Comparison of ENCODE assay signal across 17 cellular contexts in the genomic region with DNA sequence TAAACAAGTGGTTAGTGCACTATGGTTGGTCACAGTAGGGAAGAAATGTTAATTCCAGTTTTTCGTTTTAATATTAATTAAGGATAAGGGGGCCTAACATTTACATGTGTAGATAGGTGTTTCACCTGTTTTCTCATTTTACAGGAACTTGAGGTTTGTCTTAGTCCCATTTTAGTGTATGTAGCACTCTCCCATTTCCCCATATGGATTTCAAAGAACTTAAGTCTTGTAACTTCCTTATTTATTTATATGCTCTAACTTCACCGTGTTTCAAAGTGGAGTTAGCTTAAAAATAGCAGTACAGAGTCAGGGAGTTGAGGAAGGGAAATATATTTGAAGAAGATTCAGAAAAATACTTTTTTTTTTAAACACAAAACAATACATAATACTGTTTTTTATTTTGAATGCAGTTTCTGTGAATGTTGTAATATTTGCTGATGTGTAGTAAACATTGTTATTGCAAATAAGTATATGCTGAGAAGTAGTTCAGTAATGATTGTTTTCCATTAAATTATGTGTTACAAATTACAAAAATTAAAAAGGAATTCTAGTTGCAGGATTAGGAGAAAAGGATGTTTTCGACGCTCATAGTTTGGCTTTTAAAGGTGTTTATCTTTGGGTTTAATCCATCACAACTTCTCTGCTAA. TPM values are rescaled to one million over a fixed set of nuclear protein-coding genes. Genes with fewer than 3 reads are reported as not detected.
A peak's percentile ranks its signal among the peaks of the same experiment; 100 is the strongest.
DNase-seq lines count a peak whose midpoint lies in the region; ATAC-seq, FAIRE-seq and TF ChIP-seq lines count a peak whose summit lies in the region.
"Had no signal": no experiment of that assay in that cellular context is flagged by ENCODE, and none has a peak within 500 bp of the region (broad histone marks: within the 10 kb centered on the region; RNA-seq: fewer than 3 reads in every experiment).

No MANE protein-coding gene starts in this region.

- no peak for ATAC-seq in activated naive CD4-positive, alpha-beta T cell treated with anti-CD3 and anti-CD28 coated beads, Interleukin-2, amount 50 U/mL, for 72 hours
- ATAC-seq in K562: no peak
- ATAC-seq in stimulated activated effector memory CD8-positive, alpha-beta T cell treated with anti-CD3 and anti-CD28 coated beads, Interleukin-12 subunit alpha, Interleukin-12 subunit beta, amount 100 ng/mL, for 72 hours: no peak
- ATAC-seq in HG03442 (IDR thresholded peaks at IDR 0.05; ENCODE audit: unreplicated experiment): no peak
- no peak for ATAC-seq in GM21367 (IDR thresholded peaks at IDR 0.05; ENCODE audit: unreplicated experiment)
- no peak for ATAC-seq in heart left ventricle

- 68% methylated on average over 4 of the region's 4 CpGs for WGBS in K562 (ENCODE audit: insufficient coverage, low coverage, missing lambda C conversion rate)
- WGBS in heart left ventricle, 4 donors: 61 to 71% (median 63%) methylated on average over 4 of the region's 4 CpGs

- intact Hi-C loops in K562 (cut with micrococcal nuclease) (loop anchor here (10.0 kb wide), 1 partner anchor 1752 kb away; a partner anchor contains a TSS), heart left ventricle (cut with DNase I) (loop anchor here in 3 of 10 donors (5.0 to 10.0 kb wide), 2 partner anchors 66 to 222 kb away; a partner anchor contains a TSS)

- H3K4me1 ChIP-seq in OCI-LY1 (ENCODE audit: insufficient read depth, low read length, severe bottlenecking) (peaks cover 58% of the 10 kb centered on the region), K562 (replicated peaks in 1 of 2; ENCODE audit: control insufficient read depth in 2 of 2, insufficient read depth in 2 of 2, low read length in 2 of 2) (peaks cover 21 to 24% of the 10 kb centered on the region in 2 experiments; a peak in 4 of 5 replicates), heart left ventricle (peaks cover 17 to 84% (median 76%) of the 10 kb centered on the region in 12 donors)

- no peak for DNase-seq in activated naive CD4-positive, alpha-beta T cell treated with anti-CD3 and anti-CD28 coated beads, Interleukin-2, amount 50 U/mL, for 72 hours (ENCODE audit: low spot score in 2 of 2)
- DNase-seq in K562 (ENCODE audit: extremely low read depth in 1 of 4, low spot score in 3 of 4): no peak
- no peak for DNase-seq in stimulated activated effector memory CD8-positive, alpha-beta T cell treated with anti-CD3 and anti-CD28 coated beads, Interleukin-12 subunit alpha, Interleukin-12 subunit beta, amount 100 ng/mL, for 72 hours (ENCODE audit: low spot score in 2 of 2)
- no peak for DNase-seq in heart left ventricle
- DNase-seq: ACHN; activated CD4-positive, alpha-beta T cell treated with anti-CD3 and anti-CD28 coated beads, Interleukin-2, amount 10 ng/mL, durations not matched to agents 24 days and 14 days; activated naive CD4-positive, alpha-beta T cell; hippocampal formation; NCI-H1105 treated with DMSO at 0.1 percent for 48 hours; NCI-H524 had no signal

- no peak overlapping the region for H3K27ac Mint-ChIP-seq in activated naive CD4-positive, alpha-beta T cell treated with anti-CD3 and anti-CD28 coated beads, Interleukin-2, amount 50 U/mL, for 24 hours
- H3K27ac Mint-ChIP-seq in activated naive CD4-positive, alpha-beta T cell treated with anti-CD3 and anti-CD28 coated beads, Interleukin-2, amount 50 U/mL, for 72 hours: peak overlapping the region in 1 of 2 donors; percentile 33
- H3K27ac Mint-ChIP-seq in stimulated activated effector memory CD8-positive, alpha-beta T cell treated with anti-CD3 and anti-CD28 coated beads, Interleukin-12 subunit alpha, Interleukin-12 subunit beta, amount 100 ng/mL, for 72 hours: peak overlapping the region; percentile 26

- H3K79me2 ChIP-seq in OCI-LY1 (ENCODE audit: insufficient read depth, low read length) (peaks cover 78% of the 10 kb centered on the region), K562 (ENCODE audit: control insufficient read depth, insufficient read depth, low read length) (peaks cover 86% of the 10 kb centered on the region)

- no peaks in the 10 kb centered on the region for H3K9me1 ChIP-seq in K562 (ENCODE audit: control insufficient read depth, insufficient read depth, low read length)

- H3K9me3 ChIP-seq in OCI-LY1 (ENCODE audit: low read length): no peaks in the 10 kb centered on the region
- no peaks in the 10 kb centered on the region for H3K9me3 ChIP-seq in K562 (replicated peaks; ENCODE audit: control insufficient read depth, insufficient read depth, low read depth, low read length)
- no peaks in the 10 kb centered on the region for H3K9me3 ChIP-seq in heart left ventricle
- H3K9me3 ChIP-seq: vagina had no signal

- H3K9me3 Mint-ChIP-seq in activated naive CD4-positive, alpha-beta T cell treated with anti-CD3 and anti-CD28 coated beads, Interleukin-2, amount 50 U/mL, for 24 hours: no peaks in the 10 kb centered on the region
- H3K9me3 Mint-ChIP-seq in activated naive CD4-positive, alpha-beta T cell treated with anti-CD3 and anti-CD28 coated beads, Interleukin-2, amount 50 U/mL, for 72 hours: no peaks in the 10 kb centered on the region
- H3K9me3 Mint-ChIP-seq in stimulated activated effector memory CD8-positive, alpha-beta T cell treated with anti-CD3 and anti-CD28 coated beads, Interleukin-12 subunit alpha, Interleukin-12 subunit beta, amount 100 ng/mL, for 72 hours: no peaks in the 10 kb centered on the region
- H3K9me3 Mint-ChIP-seq: activated CD4-positive, alpha-beta T cell treated with anti-CD3 and anti-CD28 coated beads, Interleukin-2, amount 10 ng/mL, durations not matched to agents 24 days and 14 days had no signal

- H4K20me1 ChIP-seq in OCI-LY1 (ENCODE audit: insufficient read depth, low read length) (no peaks in the 10 kb centered on the region), K562 (replicated peaks; ENCODE audit: control insufficient read depth, insufficient read depth, low read length) (peaks cover 12% of the 10 kb centered on the region; the same call in 1 of the 2 replicates)

- no peak for TF ChIP-seq CTCF in OCI-LY1 (IDR thresholded peaks at IDR 0.05; ENCODE audit: low read length)
- TF ChIP-seq CTCF in K562 (IDR thresholded peaks at IDR 0.05 in 2 of 3, conservative IDR thresholded peaks at IDR 0.05 in 1 of 3; ENCODE audit: insufficient read depth in 2 of 3, low read depth in 1 of 3, low read length in 3 of 3): no peak
- TF ChIP-seq CTCF in heart left ventricle (IDR thresholded peaks at IDR 0.05): no peak

- POLR2A ChIA-PET in K562 (lab: Yijun Ruan, JAX): interaction anchor here (1.2 to 3.6 kb wide), 3 partner anchors 10 to 25 kb away, joined by 3 to 17 read pairs (median 6); no protein-coding TSS in a partner anchor

- no peak overlapping the region for H2AFZ ChIP-seq in OCI-LY1 (ENCODE audit: low read length)
- no peak overlapping the region for H2AFZ ChIP-seq in K562 (ENCODE audit: low read depth, low read length)
- H2AFZ ChIP-seq: parathyroid adenoma had no signal

- no peaks in the 10 kb centered on the region for H3F3A ChIP-seq in OCI-LY1 (ENCODE audit: insufficient read depth, low read length)

- TF ChIP-seq EP300 in K562 (IDR thresholded peaks at IDR 0.05; ENCODE audit: low read length): no peak

- peaks cover 9% of the 10 kb centered on the region for H3K36me3 Mint-ChIP-seq in activated naive CD4-positive, alpha-beta T cell treated with anti-CD3 and anti-CD28 coated beads, Interleukin-2, amount 50 U/mL, for 24 hours
- H3K36me3 Mint-ChIP-seq in activated naive CD4-positive, alpha-beta T cell treated with anti-CD3 and anti-CD28 coated beads, Interleukin-2, amount 50 U/mL, for 72 hours: peaks cover 6 to 22% of the 10 kb centered on the region in 2 donors
- peaks cover 51% of the 10 kb centered on the region for H3K36me3 Mint-ChIP-seq in stimulated activated effector memory CD8-positive, alpha-beta T cell treated with anti-CD3 and anti-CD28 coated beads, Interleukin-12 subunit alpha, Interleukin-12 subunit beta, amount 100 ng/mL, for 72 hours

- CTCF ChIA-PET in K562 (lab: Yijun Ruan, JAX; ENCODE audit: low intra/inter-chr PET ratio): no interaction called here

- in situ Hi-C loops in K562 (cut with MboI): no loop called here

- H3K4me3 ChIP-seq in OCI-LY1 (ENCODE audit: low read depth, low read length, poor library complexity, severe bottlenecking) (no peak overlapping the region), K562 (no peak overlapping the region), heart left ventricle (no peak overlapping the region)
- H3K4me3 ChIP-seq: vagina had no signal

- H3K27ac ChIP-seq in OCI-LY1 (ENCODE audit: low read depth, low read length, poor library complexity, severe bottlenecking): no peak overlapping the region
- H3K27ac ChIP-seq in K562 (ENCODE audit: extremely low read depth, low read depth, low read length): no peak overlapping the region; the same call in 2 of the 3 replicates
- no peak overlapping the region for H3K27ac ChIP-seq in heart left ventricle
- H3K27ac ChIP-seq: epithelial cell of prostate, parathyroid adenoma, vagina had no signal

- H3K4me1 Mint-ChIP-seq in activated naive CD4-positive, alpha-beta T cell treated with anti-CD3 and anti-CD28 coated beads, Interleukin-2, amount 50 U/mL, for 24 hours: peaks cover 77% of the 10 kb centered on the region
- peaks cover 39% of the 10 kb centered on the region for H3K4me1 Mint-ChIP-seq in stimulated activated effector memory CD8-positive, alpha-beta T cell treated with anti-CD3 and anti-CD28 coated beads, Interleukin-12 subunit alpha, Interleukin-12 subunit beta, amount 100 ng/mL, for 72 hours

- H3K27me3 Mint-ChIP-seq in activated naive CD4-positive, alpha-beta T cell treated with anti-CD3 and anti-CD28 coated beads, Interleukin-2, amount 50 U/mL, for 24 hours: no peaks in the 10 kb centered on the region
- H3K27me3 Mint-ChIP-seq: activated CD4-positive, alpha-beta T cell treated with anti-CD3 and anti-CD28 coated beads, Interleukin-2, amount 10 ng/mL, durations not matched to agents 24 days and 14 days had no signal

- no peak for FAIRE-seq in K562 (lab: Jason Lieb, UNC)

- H3K27me3 ChIP-seq in OCI-LY1 (ENCODE audit: insufficient read depth, low read length): no peaks in the 10 kb centered on the region
- H3K27me3 ChIP-seq in K562 (ENCODE audit: control insufficient read depth in 2 of 2, insufficient read depth in 2 of 2, low read length in 2 of 2): no peaks in the 10 kb centered on the region
- H3K27me3 ChIP-seq in heart left ventricle: no peaks in the 10 kb centered on the region
- H3K27me3 ChIP-seq: vagina had no signal

- peaks cover 25% of the 10 kb centered on the region for H3K36me3 ChIP-seq in OCI-LY1 (ENCODE audit: insufficient read depth, low read length)
- peaks cover 51% of the 10 kb centered on the region for H3K36me3 ChIP-seq in K562 (ENCODE audit: control insufficient read depth, insufficient read depth, low read length)
- H3K36me3 ChIP-seq in heart left ventricle: peaks cover 0 to 3% (median 0%) of the 10 kb centered on the region in 9 donors
- H3K36me3 ChIP-seq: vagina had no signal

- no peak for TF ChIP-seq RAD21 in K562 (CRISPR knock-in tag; conservative IDR thresholded peaks at IDR 0.05 in 1 of 2, IDR thresholded peaks at IDR 0.05 in 1 of 2)

- no TSS peak for BruUV-seq in K562 (replicated peaks; lab: Mats Ljungman, UMichigan)

- peak overlapping the region; percentile 37; the same call in 1 of the 2 replicates for H3K4me2 ChIP-seq in OCI-LY1 (ENCODE audit: low read length)
- H3K4me2 ChIP-seq in K562 (ENCODE audit: insufficient read depth, low read length): no peak overlapping the region

- H3K9me2 ChIP-seq in OCI-LY1 (ENCODE audit: low read depth, low read length): no peaks in the 10 kb centered on the region

- H3K9ac ChIP-seq in OCI-LY1 (ENCODE audit: low read length) (no peak overlapping the region), K562 (ENCODE audit: insufficient read depth in 1 of 2, low read depth in 2 of 2, low read length in 2 of 2) (0 out of 4 replicates have a peak overlapping the region, but pooled peaks of 1 of the 2 experiments have one; percentile 19)
- H3K9ac ChIP-seq: parathyroid adenoma had no signal

- H3K4me3 Mint-ChIP-seq in activated naive CD4-positive, alpha-beta T cell treated with anti-CD3 and anti-CD28 coated beads, Interleukin-2, amount 50 U/mL, for 24 hours: peak overlapping the region; percentile 67
- H3K4me3 Mint-ChIP-seq in stimulated activated effector memory CD8-positive, alpha-beta T cell treated with anti-CD3 and anti-CD28 coated beads, Interleukin-12 subunit alpha, Interleukin-12 subunit beta, amount 100 ng/mL, for 72 hours: peak overlapping the region; percentile 10
- H3K4me3 Mint-ChIP-seq: activated CD4-positive, alpha-beta T cell treated with anti-CD3 and anti-CD28 coated beads, Interleukin-2, amount 10 ng/mL, durations not matched to agents 24 days and 14 days had no signal

- TF ChIP-seq POLR2A in K562 (conservative IDR thresholded peaks at IDR 0.05) (no peak), heart left ventricle (IDR thresholded peaks at IDR 0.05) (no peak)

RNA-seq across cellular contexts. Expression of a gene that starts 3.5 kb away (rescaled TPM):
- 10 to 100 TPM; 25.4 to 28.2 TPM for total RNA-seq in activated naive CD4-positive, alpha-beta T cell treated with anti-CD3 and anti-CD28 coated beads, Interleukin-2, amount 50 U/mL, for 72 hours
- 29.7 and 106 TPM in 2 replicates for total RNA-seq in K562 (2011; cell fraction: chromatin; rRNA removed; ENCODE audit: low replicate concordance)
- total RNA-seq in K562 (2011; cell fraction: nucleolus; rRNA removed): 18.2 and 25.1 TPM in 2 replicates
- total RNA-seq in K562 (2011; cell fraction: nucleoplasm; rRNA removed): 34.6 and 37.3 TPM in 2 replicates
- total RNA-seq in K562 (2014; rRNA removed) (20.3 and 25.3 TPM in 2 replicates), K562 (2014; rRNA removed; fragmentation: Illumina TruSeq; extraction: Trizol) (35.7 and 41.5 TPM in 2 replicates), K562 (2015; rRNA removed; fragmentation: Illumina TruSeq; extraction: Trizol) (37.0 and 38.5 TPM in 2 replicates), K562 (2021) (38.6 and 46.6 TPM in 2 replicates), heart left ventricle (10 to 100 TPM; 42.9 to 83.5 (median 64.6) TPM)
- polyA plus RNA-seq in K562 (2011; rRNA removed) (22.0 and 23.2 TPM in 2 replicates), K562 (2014; fragmentation: Illumina TruSeq; extraction: Trizol) (36.0 and 41.1 TPM in 2 replicates), K562 (2014; fragmentation: Nextera tagmentation; extraction: Ambion mirVana) (10 to 100 TPM; 10.5 to 11.8 TPM), K562 (2014; rRNA removed) (18.5 and 19.4 TPM in 2 replicates), heart left ventricle (10 to 100 TPM; 10.5 to 12.8 TPM)
- 13.9 and 18.5 TPM in 2 replicates for polyA plus RNA-seq in K562 (2011; cell fraction: cytosol; rRNA removed)
- polyA plus RNA-seq in K562 (2011; cell fraction: nucleus; rRNA removed): 27.6 and 28.9 TPM in 2 replicates
- 21.6 and 23.1 TPM in 2 replicates for polyA plus RNA-seq in K562 (2012)
- polyA minus RNA-seq in K562 (2011; rRNA and poly(A)+ RNA removed): 55.1 and 69.3 TPM in 2 replicates
- polyA minus RNA-seq in K562 (2011; cell fraction: cytosol; rRNA and poly(A)+ RNA removed): 27.5 and 32.1 TPM in 2 replicates
- polyA minus RNA-seq in K562 (2011; cell fraction: nucleus; rRNA and poly(A)+ RNA removed): 29.2 and 48.1 TPM in 2 replicates
